In genomic region chr12:120214626-120215356, GRCh38 we compare ENCODE assay signal across 18 cellular contexts.
"Had no signal": no experiment of that assay in that cellular context is flagged by ENCODE, and none has a peak within 500 bp of the region (broad histone marks: within the 10 kb centered on the region; RNA-seq: fewer than 3 reads in every experiment).

No MANE protein-coding gene starts in this region.

- H3K27me3 ChIP-seq: heart right ventricle, neural progenitor cell, upper lobe of left lung had no signal

- H3K4me3 Mint-ChIP-seq: activated CD4-positive, alpha-beta memory T cell treated with anti-CD3 and anti-CD28 coated beads, Interleukin-2, amount 10 ng/mL, durations not matched to agents 7 days and 5 days; activated CD4-positive, alpha-beta T cell treated with anti-CD3 and anti-CD28 coated beads, Interleukin-2, amount 10 ng/mL, durations not matched to agents 24 days and 14 days; activated naive CD4-positive, alpha-beta T cell treated with anti-CD3 and anti-CD28 coated beads for 36 hours; activated T-cell treated with anti-CD3 and anti-CD28 coated beads, Interleukin-2, amount 50 U/mL, for 72 hours; neural progenitor cell had no signal

- H3K27ac ChIP-seq: coronary artery, epithelial cell of prostate, heart right ventricle, lower lobe of right lung, neural progenitor cell, prostate gland, upper lobe of left lung had no signal

- H3K27me3 Mint-ChIP-seq: activated CD4-positive, alpha-beta memory T cell treated with anti-CD3 and anti-CD28 coated beads, Interleukin-2, amount 10 ng/mL, durations not matched to agents 7 days and 5 days; activated CD4-positive, alpha-beta T cell treated with anti-CD3 and anti-CD28 coated beads, Interleukin-2, amount 10 ng/mL, durations not matched to agents 24 days and 14 days had no signal

- H3K9me3 Mint-ChIP-seq: activated CD4-positive, alpha-beta memory T cell treated with anti-CD3 and anti-CD28 coated beads, Interleukin-2, amount 10 ng/mL, durations not matched to agents 7 days and 5 days; activated CD4-positive, alpha-beta T cell treated with anti-CD3 and anti-CD28 coated beads, Interleukin-2, amount 10 ng/mL, durations not matched to agents 24 days and 14 days; activated naive CD4-positive, alpha-beta T cell treated with anti-CD3 and anti-CD28 coated beads for 36 hours; activated T-cell treated with anti-CD3 and anti-CD28 coated beads, Interleukin-2, amount 50 U/mL, for 72 hours; neural progenitor cell had no signal

- H3K27ac Mint-ChIP-seq: activated CD4-positive, alpha-beta memory T cell treated with anti-CD3 and anti-CD28 coated beads, Interleukin-2, amount 10 ng/mL, durations not matched to agents 7 days and 5 days; activated CD4-positive, alpha-beta T cell treated with anti-CD3 and anti-CD28 coated beads, Interleukin-2, amount 10 ng/mL, durations not matched to agents 24 days and 14 days; activated naive CD4-positive, alpha-beta T cell treated with anti-CD3 and anti-CD28 coated beads for 36 hours; neural progenitor cell had no signal

- ATAC-seq: activated T-cell treated with anti-CD3 and anti-CD28 coated beads, Interleukin-2, amount 50 U/mL, for 72 hours; lower lobe of right lung; stimulated activated naive CD8-positive, alpha-beta T cell treated with anti-CD3 and anti-CD28 coated beads, Interleukin-15, Interleukin-2, amounts not matched to agents 100 U/mL and 50 U/mL, for 24 hours had no signal

- H3K4me3 ChIP-seq: coronary artery, heart right ventricle, lower lobe of right lung, mucosa of descending colon, neural progenitor cell, prostate gland, upper lobe of left lung had no signal

- H3K36me3 ChIP-seq: neural progenitor cell had no signal

- DNase-seq: activated CD4-positive, alpha-beta memory T cell treated with anti-CD3 and anti-CD28 coated beads, Interleukin-2, amount 10 ng/mL, durations not matched to agents 7 days and 5 days; activated CD4-positive, alpha-beta T cell treated with anti-CD3 and anti-CD28 coated beads, Interleukin-2, amount 10 ng/mL, durations not matched to agents 24 days and 14 days; activated effector memory CD4-positive, alpha-beta T cell treated with Interleukin-2 at 50 U/mL for 16 hours; activated naive CD4-positive, alpha-beta T cell treated with anti-CD3 and anti-CD28 coated beads for 36 hours; activated T-cell treated with anti-CD3 and anti-CD28 coated beads, Interleukin-2, amount 50 U/mL, for 72 hours; cerebellar nuclear complex; heart right ventricle; lower lobe of right lung; mesendoderm; stimulated activated CD4-positive, alpha-beta T cell treated with anti-CD3 and anti-CD28 coated beads, Interleukin-12 subunit alpha, Interleukin-12 subunit beta, amount 100 ng/mL, for 4 hours; stimulated activated CD4-positive, alpha-beta T cell treated with anti-CD3 and anti-CD28 coated beads, Interleukin-4, amount 100 ng/mL, for 4 hours; stimulated activated naive CD8-positive, alpha-beta T cell treated with anti-CD3 and anti-CD28 coated beads, Interleukin-15, Interleukin-2, amounts not matched to agents 100 U/mL and 50 U/mL, for 24 hours had no signal

- H3K4me1 Mint-ChIP-seq: activated CD4-positive, alpha-beta memory T cell treated with anti-CD3 and anti-CD28 coated beads, Interleukin-2, amount 10 ng/mL, durations not matched to agents 7 days and 5 days had no signal

- H3K4me2 ChIP-seq: neural progenitor cell had no signal

- H3K9me3 ChIP-seq: heart right ventricle, lower lobe of right lung, mucosa of descending colon, prostate gland, upper lobe of left lung had no signal

- H2AFZ ChIP-seq: neural progenitor cell had no signal

- H3K4me1 ChIP-seq: lower lobe of right lung, neural progenitor cell, prostate gland, upper lobe of left lung had no signal

- H3K9ac ChIP-seq: neural progenitor cell had no signal
